In the genomic region with DNA sequence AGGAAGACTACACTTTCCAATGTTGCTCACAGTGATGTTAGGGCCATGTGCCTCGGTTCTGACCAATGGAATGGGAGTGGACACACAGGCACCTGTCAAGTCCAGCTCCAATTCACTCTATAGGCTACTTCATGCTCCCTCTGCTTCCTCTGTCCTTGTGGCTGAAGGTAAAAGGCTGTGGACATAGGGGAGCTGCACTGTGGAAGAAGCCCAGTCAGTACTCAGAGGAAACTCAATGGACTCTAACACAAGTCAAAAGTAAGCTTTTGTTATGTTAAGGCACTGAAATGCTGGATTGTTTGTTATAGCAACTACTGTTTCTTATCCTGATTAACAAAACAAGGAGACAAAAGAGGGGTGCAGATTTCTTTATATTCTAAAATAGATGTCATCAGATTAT, we compare ENCODE assay signal across 14 cellular contexts.
A peak's percentile ranks its signal among the peaks of the same experiment; 100 is the strongest.
DNase-seq lines count a peak whose midpoint lies in the region; ATAC-seq and TF ChIP-seq lines count a peak whose summit lies in the region.
"Had no signal": no experiment of that assay in that cellular context is flagged by ENCODE, and none has a peak within 500 bp of the region (broad histone marks: within the 10 kb centered on the region; RNA-seq: fewer than 3 reads in every experiment).

No MANE protein-coding gene starts in this region.

- ATAC-seq in activated CD8-positive, alpha-beta T cell treated with anti-CD3 and anti-CD28 coated beads, Interleukin-2, amount 10 ng/mL, durations not matched to agents 7 days and 5 days, result no peak
- no peak for ATAC-seq in activated CD8-positive, alpha-beta T cell treated with anti-CD3 and anti-CD28 coated beads for 36 hours
- no peak for ATAC-seq in CD4-positive, alpha-beta T cell (ENCODE audit: poor library complexity)
- ATAC-seq in T-cell (replicated peaks in 1 of 4), result no peak
- no peak for ATAC-seq in natural killer cell treated with Interleukin-12 subunit alpha and Interleukin-12 subunit beta and Interleukin-15 and Interleukin-18, amount 100 ng/mL, for 72 hours

- no peak for DNase-seq in activated CD8-positive, alpha-beta T cell treated with anti-CD3 and anti-CD28 coated beads, Interleukin-2, amount 10 ng/mL, durations not matched to agents 7 days and 5 days
- DNase-seq in activated CD8-positive, alpha-beta T cell treated with anti-CD3 and anti-CD28 coated beads for 36 hours, result no peak
- no peak for DNase-seq in CD4-positive, alpha-beta T cell
- no peak for DNase-seq in T-cell
- peak; percentile 5 for DNase-seq in iPS-NIHi7 (ENCODE audit: extremely low spot score)
- DNase-seq in activated gamma-delta T cell treated with Interleukin-2 at 50 U/mL for 16 hours, result no peak
- DNase-seq in natural killer cell treated with Interleukin-12 subunit alpha and Interleukin-12 subunit beta and Interleukin-15 and Interleukin-18, amount 100 ng/mL, for 72 hours (ENCODE audit: low spot score), result no peak
- DNase-seq: HFFc6, NCI-H1092 treated with DMSO at 0.1 percent for 48 hours, NCI-H2081 treated with DMSO at 0.1 percent for 48 hours, NCI-H524, PC-9 had no signal

- peak overlapping the region; percentile 89 for H3K27ac Mint-ChIP-seq in activated CD8-positive, alpha-beta T cell treated with anti-CD3 and anti-CD28 coated beads, Interleukin-2, amount 10 ng/mL, durations not matched to agents 7 days and 5 days
- no peak overlapping the region for H3K27ac Mint-ChIP-seq in activated CD8-positive, alpha-beta T cell treated with anti-CD3 and anti-CD28 coated beads for 36 hours
- peak overlapping the region; percentile 87 for H3K27ac Mint-ChIP-seq in CD4-positive, alpha-beta T cell
- peak overlapping the region; percentile 92 to 96 for H3K27ac Mint-ChIP-seq in T-cell
- H3K27ac Mint-ChIP-seq in natural killer cell treated with Interleukin-12 subunit alpha and Interleukin-12 subunit beta and Interleukin-15 and Interleukin-18, amount 100 ng/mL, for 72 hours, result no peak overlapping the region
- H3K27ac Mint-ChIP-seq: HFFc6 had no signal

- no peaks in the 10 kb centered on the region for H3K9me3 ChIP-seq in CD4-positive, alpha-beta T cell (ENCODE audit: control insufficient read depth, low read length)

- no peaks in the 10 kb centered on the region for H3K27me3 Mint-ChIP-seq in activated CD8-positive, alpha-beta T cell treated with anti-CD3 and anti-CD28 coated beads, Interleukin-2, amount 10 ng/mL, durations not matched to agents 7 days and 5 days (ENCODE audit: low read depth)
- no peaks in the 10 kb centered on the region for H3K27me3 Mint-ChIP-seq in activated CD8-positive, alpha-beta T cell treated with anti-CD3 and anti-CD28 coated beads for 36 hours
- H3K27me3 Mint-ChIP-seq in CD4-positive, alpha-beta T cell, result no peaks in the 10 kb centered on the region
- no peaks in the 10 kb centered on the region for H3K27me3 Mint-ChIP-seq in T-cell
- peaks cover 0 to 17% of the 10 kb centered on the region in 2 donors for H3K27me3 Mint-ChIP-seq in natural killer cell treated with Interleukin-12 subunit alpha and Interleukin-12 subunit beta and Interleukin-15 and Interleukin-18, amount 100 ng/mL, for 72 hours

- H3K9me3 Mint-ChIP-seq in activated CD8-positive, alpha-beta T cell treated with anti-CD3 and anti-CD28 coated beads, Interleukin-2, amount 10 ng/mL, durations not matched to agents 7 days and 5 days (ENCODE audit: insufficient read depth), result no peaks in the 10 kb centered on the region
- no peaks in the 10 kb centered on the region for H3K9me3 Mint-ChIP-seq in activated CD8-positive, alpha-beta T cell treated with anti-CD3 and anti-CD28 coated beads for 36 hours
- no peaks in the 10 kb centered on the region for H3K9me3 Mint-ChIP-seq in CD4-positive, alpha-beta T cell
- H3K9me3 Mint-ChIP-seq in T-cell, result no peaks in the 10 kb centered on the region
- no peaks in the 10 kb centered on the region for H3K9me3 Mint-ChIP-seq in natural killer cell treated with Interleukin-12 subunit alpha and Interleukin-12 subunit beta and Interleukin-15 and Interleukin-18, amount 100 ng/mL, for 72 hours

- no peak overlapping the region for H3K27ac ChIP-seq in CD4-positive, alpha-beta T cell (ENCODE audit: low read depth, low read length)
- H3K27ac ChIP-seq: KMS-11, PC-9 had no signal

- peaks cover 26% of the 10 kb centered on the region for H3K4me1 Mint-ChIP-seq in activated CD8-positive, alpha-beta T cell treated with anti-CD3 and anti-CD28 coated beads, Interleukin-2, amount 10 ng/mL, durations not matched to agents 7 days and 5 days (ENCODE audit: low read depth)
- H3K4me1 Mint-ChIP-seq in activated CD8-positive, alpha-beta T cell treated with anti-CD3 and anti-CD28 coated beads for 36 hours (ENCODE audit: low read depth), result peaks cover 17% of the 10 kb centered on the region
- H3K4me1 Mint-ChIP-seq in CD4-positive, alpha-beta T cell (ENCODE audit: low read depth), result peaks cover 34% of the 10 kb centered on the region
- peaks cover 24 to 30% (median 26%) of the 10 kb centered on the region in 3 donors for H3K4me1 Mint-ChIP-seq in T-cell
- peaks cover 0 to 8% of the 10 kb centered on the region in 2 donors for H3K4me1 Mint-ChIP-seq in natural killer cell treated with Interleukin-12 subunit alpha and Interleukin-12 subunit beta and Interleukin-15 and Interleukin-18, amount 100 ng/mL, for 72 hours (ENCODE audit: low read depth in 2 of 2)
- H3K4me1 Mint-ChIP-seq: CD14-positive monocyte had no signal

- POLR2A ChIA-PET in activated CD8-positive, alpha-beta T cell treated with anti-CD3 and anti-CD28 coated beads, Interleukin-2, amount 10 ng/mL, durations not matched to agents 7 days and 5 days (lab: Charles Lee), result interaction anchor here (2.6 kb wide), 1 partner anchor 9 kb away, joined by 11 read pairs; no protein-coding TSS in a partner anchor
- POLR2A ChIA-PET in activated CD8-positive, alpha-beta T cell treated with anti-CD3 and anti-CD28 coated beads for 36 hours (lab: Charles Lee), result interaction anchor here (1.4 to 1.5 kb wide), 2 partner anchors 9 to 11 kb away, joined by 4 to 6 read pairs; no protein-coding TSS in a partner anchor
- POLR2A ChIA-PET in CD4-positive, alpha-beta T cell (lab: Charles Lee), result interaction anchor here (1.4 to 3.7 kb wide), 2 partner anchors 10 kb away, joined by 4 to 16 read pairs; no protein-coding TSS in a partner anchor
- POLR2A ChIA-PET in T-cell (lab: Charles Lee), result no interaction called here

- H3K4me3 Mint-ChIP-seq in activated CD8-positive, alpha-beta T cell treated with anti-CD3 and anti-CD28 coated beads, Interleukin-2, amount 10 ng/mL, durations not matched to agents 7 days and 5 days, result no peak overlapping the region
- no peak overlapping the region for H3K4me3 Mint-ChIP-seq in activated CD8-positive, alpha-beta T cell treated with anti-CD3 and anti-CD28 coated beads for 36 hours
- no peak overlapping the region for H3K4me3 Mint-ChIP-seq in CD4-positive, alpha-beta T cell
- H3K4me3 Mint-ChIP-seq in T-cell, result peak overlapping the region in 1 of 3 donors; percentile 55
- no peak overlapping the region for H3K4me3 Mint-ChIP-seq in natural killer cell treated with Interleukin-12 subunit alpha and Interleukin-12 subunit beta and Interleukin-15 and Interleukin-18, amount 100 ng/mL, for 72 hours
- H3K4me3 Mint-ChIP-seq: CD14-positive monocyte, HFFc6 had no signal

- CTCF ChIA-PET in activated CD8-positive, alpha-beta T cell treated with anti-CD3 and anti-CD28 coated beads, Interleukin-2, amount 10 ng/mL, durations not matched to agents 7 days and 5 days (lab: Charles Lee), result interaction anchor here (1.8 to 2.5 kb wide), 2 partner anchors 9 to 10 kb away, joined by 4 to 7 read pairs; no protein-coding TSS in a partner anchor
- CTCF ChIA-PET in activated CD8-positive, alpha-beta T cell treated with anti-CD3 and anti-CD28 coated beads for 36 hours (lab: Charles Lee), result interaction anchor here (0.9 kb wide), 1 partner anchor 10 kb away, joined by 3 read pairs; no protein-coding TSS in a partner anchor
- CTCF ChIA-PET in CD4-positive, alpha-beta T cell (lab: Charles Lee), result no interaction called here
- CTCF ChIA-PET in T-cell (lab: Charles Lee), result interaction anchor here in 1 of 2 donors (1.3 kb wide), 1 partner anchor 9 kb away, joined by 4 read pairs; no protein-coding TSS in a partner anchor

- H3K27me3 ChIP-seq in CD4-positive, alpha-beta T cell (ENCODE audit: control insufficient read depth, insufficient read depth, low read length), result no peaks in the 10 kb centered on the region

- no peak for TF ChIP-seq CTCF in activated CD8-positive, alpha-beta T cell treated with anti-CD3 and anti-CD28 coated beads for 36 hours (IDR thresholded peaks at IDR 0.05)
- TF ChIP-seq CTCF in CD4-positive, alpha-beta T cell (IDR thresholded peaks at IDR 0.05), result no peak

- intact Hi-C loops in activated CD8-positive, alpha-beta T cell treated with anti-CD3 and anti-CD28 coated beads for 36 hours (cut with micrococcal nuclease), result no loop called here
- intact Hi-C loops in CD4-positive, alpha-beta T cell (cut with DNase I, micrococcal nuclease), result no loop called here

- peaks cover 9% of the 10 kb centered on the region for H3K36me3 Mint-ChIP-seq in activated CD8-positive, alpha-beta T cell treated with anti-CD3 and anti-CD28 coated beads, Interleukin-2, amount 10 ng/mL, durations not matched to agents 7 days and 5 days (ENCODE audit: low read depth)
- no peaks in the 10 kb centered on the region for H3K36me3 Mint-ChIP-seq in activated CD8-positive, alpha-beta T cell treated with anti-CD3 and anti-CD28 coated beads for 36 hours (ENCODE audit: low read depth)
- H3K36me3 Mint-ChIP-seq in CD4-positive, alpha-beta T cell (ENCODE audit: low read depth), result no peaks in the 10 kb centered on the region
- H3K36me3 Mint-ChIP-seq in T-cell, result no peaks in the 10 kb centered on the region
- no peaks in the 10 kb centered on the region for H3K36me3 Mint-ChIP-seq in natural killer cell treated with Interleukin-12 subunit alpha and Interleukin-12 subunit beta and Interleukin-15 and Interleukin-18, amount 100 ng/mL, for 72 hours
- H3K36me3 Mint-ChIP-seq: CD14-positive monocyte had no signal

Comparison
In these comparisons a context has a peak if more than half of its experiments do, and no peak if none do; other contexts are left out.
1. H3K27ac Mint-ChIP-seq: peak in activated CD8-positive, alpha-beta T cell treated with anti-CD3 and anti-CD28 coated beads, Interleukin-2, amount 10 ng/mL, durations not matched to agents 7 days and 5 days (single experiment), CD4-positive, alpha-beta T cell (single experiment) and T-cell (2 of 2); none in activated CD8-positive, alpha-beta T cell treated with anti-CD3 and anti-CD28 coated beads for 36 hours (single experiment) and natural killer cell treated with Interleukin-12 subunit alpha and Interleukin-12 subunit beta and Interleukin-15 and Interleukin-18, amount 100 ng/mL, for 72 hours (0 of 2).
2. POLR2A ChIA-PET loops: an anchor here in activated CD8-positive, alpha-beta T cell treated with anti-CD3 and anti-CD28 coated beads, Interleukin-2, amount 10 ng/mL, durations not matched to agents 7 days and 5 days (2.6 kb wide), activated CD8-positive, alpha-beta T cell treated with anti-CD3 and anti-CD28 coated beads for 36 hours (1.4 to 1.5 kb wide) and CD4-positive, alpha-beta T cell (1.4 to 3.7 kb wide); none called in T-cell.